In genomic region chr3:99867594-99868437, GRCh38 we compare ENCODE assay signal across 11 cellular contexts. TPM values are rescaled to one million over a fixed set of nuclear protein-coding genes. Genes with fewer than 3 reads are reported as not detected.
DNase-seq lines count a peak whose midpoint lies in the region; ATAC-seq and TF ChIP-seq lines count a peak whose summit lies in the region.
"Had no signal": no experiment of that assay in that cellular context is flagged by ENCODE, and none has a peak within 500 bp of the region (broad histone marks: within the 10 kb centered on the region; RNA-seq: fewer than 3 reads in every experiment).

No MANE protein-coding gene starts in this region.

- H3K9me3 ChIP-seq in WERI-Rb-1 (ENCODE audit: severe bottlenecking) (no peaks in the 10 kb centered on the region), tibial artery (no peaks in the 10 kb centered on the region)
- H3K9me3 ChIP-seq: heart right ventricle, pancreas had no signal

- H3K9me3 Mint-ChIP-seq in activated T-cell treated with anti-CD3 and anti-CD28 coated beads, Interleukin-2, amount 50 U/mL, for 72 hours: no peaks in the 10 kb centered on the region

- peaks cover 0 to 95% (median 51%) of the 10 kb centered on the region in 4 donors for H3K4me1 ChIP-seq in tibial artery

- DNase-seq in activated T-cell treated with anti-CD3 and anti-CD28 coated beads, Interleukin-2, amount 50 U/mL, for 72 hours: peak in 1 of 2 donors; percentile 7
- DNase-seq in activated T-cell treated with anti-CD3 and anti-CD28 coated beads for 4 hours (no peak), WERI-Rb-1 (no peak), left kidney (ENCODE audit: low read depth, low spot score) (peak; percentile 34), tibial artery (no peak), HPDE6-E6E7 (ENCODE audit: extremely low spot score) (no peak), globus pallidus (ENCODE audit: low spot score) (no peak)
- DNase-seq: effector CD8-positive, alpha-beta T cell; heart right ventricle; pancreas had no signal

- H3K27ac ChIP-seq in WERI-Rb-1 (0 out of 2 replicates have a peak overlapping the region, but pooled peaks have one; percentile 7), tibial artery (peak overlapping the region; percentile 96 to 97)
- H3K27ac ChIP-seq: pancreas had no signal

- H3K36me3 Mint-ChIP-seq in activated T-cell treated with anti-CD3 and anti-CD28 coated beads, Interleukin-2, amount 50 U/mL, for 72 hours (ENCODE audit: insufficient read depth in 2 of 2): peaks cover 1 to 3% of the 10 kb centered on the region in 2 donors

- intact Hi-C loops in tibial artery (cut with DNase I; ENCODE audit: low total_unique reads): no loop called here

- H3K4me3 ChIP-seq in WERI-Rb-1 (ENCODE audit: low read depth, low read length) (no peak overlapping the region), tibial artery (peak overlapping the region in 1 of 2 donors; percentile 5)
- H3K4me3 ChIP-seq: heart right ventricle, pancreas had no signal

- ATAC-seq in activated T-cell treated with anti-CD3 and anti-CD28 coated beads, Interleukin-2, amount 50 U/mL, for 72 hours (replicated peaks in 1 of 2): peak; percentile 41 to 51
- no peak for ATAC-seq in HG02938 (IDR thresholded peaks at IDR 0.05; ENCODE audit: unreplicated experiment)
- ATAC-seq: heart right ventricle had no signal

- TF ChIP-seq CTCF in WERI-Rb-1 (IDR thresholded peaks at IDR 0.05; ENCODE audit: low read depth, low read length) (no peak), tibial artery (IDR thresholded peaks at IDR 0.05) (no peak)

- no peaks in the 10 kb centered on the region for H3K27me3 Mint-ChIP-seq in activated T-cell treated with anti-CD3 and anti-CD28 coated beads, Interleukin-2, amount 50 U/mL, for 72 hours (ENCODE audit: low read depth)

- H3K36me3 ChIP-seq in WERI-Rb-1 (peaks cover 90% of the 10 kb centered on the region), tibial artery (peaks cover 2 to 19% (median 14%) of the 10 kb centered on the region in 3 donors)
- H3K36me3 ChIP-seq: pancreas had no signal

- H3K27ac Mint-ChIP-seq in activated T-cell treated with anti-CD3 and anti-CD28 coated beads, Interleukin-2, amount 50 U/mL, for 72 hours: peak overlapping the region; percentile 55

- peaks cover 69% of the 10 kb centered on the region for H3K4me1 Mint-ChIP-seq in activated T-cell treated with anti-CD3 and anti-CD28 coated beads, Interleukin-2, amount 50 U/mL, for 72 hours (ENCODE audit: low read depth)

- H3K27me3 ChIP-seq in WERI-Rb-1 (ENCODE audit: insufficient read depth, low read depth, severe bottlenecking) (no peaks in the 10 kb centered on the region), tibial artery (no peaks in the 10 kb centered on the region)
- H3K27me3 ChIP-seq: heart right ventricle, pancreas had no signal

- H3K4me3 Mint-ChIP-seq in activated T-cell treated with anti-CD3 and anti-CD28 coated beads, Interleukin-2, amount 50 U/mL, for 72 hours: peak overlapping the region; percentile 30 to 52

RNA-seq across cellular contexts. Expression of gene CMSS1, which starts 50.2 kb away (rescaled TPM):
- total RNA-seq in activated T-cell treated with anti-CD3 and anti-CD28 coated beads, Interleukin-2, amount 50 U/mL, for 72 hours: 100 to 1,000 TPM in 1 of 2 donors, 10 to 100 TPM in 1; 88.5 to 101 TPM
